24 cellular contexts compared by ENCODE assay signal in the genomic region with DNA sequence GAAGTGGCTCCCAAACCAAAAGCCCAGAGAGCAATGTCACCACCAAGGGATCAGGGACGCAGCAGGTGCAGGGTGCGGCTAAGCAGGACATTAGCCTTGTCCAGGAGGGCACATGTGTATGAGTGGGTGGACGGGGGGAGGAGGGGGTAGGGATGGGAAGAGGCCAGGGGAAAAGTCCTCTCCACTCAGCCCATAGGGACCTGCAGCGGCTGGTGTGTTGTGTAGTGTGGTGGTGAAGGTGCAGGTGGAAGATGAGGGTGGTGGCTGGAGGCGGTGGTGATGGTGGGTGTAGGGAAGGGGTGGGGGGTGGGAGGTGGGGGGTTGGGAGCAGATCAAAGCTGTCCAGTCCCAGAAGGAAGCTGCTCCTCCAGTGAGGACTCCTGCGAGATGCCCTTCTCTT.
"Had no signal": no experiment of that assay in that cellular context is flagged by ENCODE, and none has a peak within 500 bp of the region (broad histone marks: within the 10 kb centered on the region; RNA-seq: fewer than 3 reads in every experiment).

No MANE protein-coding gene starts in this region.

- H3K79me2 ChIP-seq: parathyroid adenoma had no signal

- H2AFZ ChIP-seq: parathyroid adenoma had no signal

- H3K27ac Mint-ChIP-seq: progenitor cell of endocrine pancreas; stimulated activated effector memory CD8-positive, alpha-beta T cell treated with anti-CD3 and anti-CD28 coated beads, Interleukin-12 subunit alpha, Interleukin-12 subunit beta, amount 100 ng/mL, for 72 hours; type B pancreatic cell had no signal

- FAIRE-seq: colon, endothelial cell of umbilical vein, islet of Langerhans had no signal

- ATAC-seq: foreskin keratinocyte; left cardiac atrium; lower lobe of right lung; natural killer cell; stimulated activated effector memory CD8-positive, alpha-beta T cell treated with anti-CD3 and anti-CD28 coated beads, Interleukin-12 subunit alpha, Interleukin-12 subunit beta, amount 100 ng/mL, for 72 hours; stimulated activated naive CD8-positive, alpha-beta T cell treated with anti-CD3 and anti-CD28 coated beads, Interleukin-15, Interleukin-2, amounts not matched to agents 100 U/mL and 50 U/mL, for 24 hours had no signal

- H3K27me3 ChIP-seq: esophagus muscularis mucosa, foreskin keratinocyte, sigmoid colon, testis, tibial artery had no signal

- H3K9ac ChIP-seq: parathyroid adenoma had no signal

- H3K4me3 Mint-ChIP-seq: natural killer cell; stimulated activated effector memory CD8-positive, alpha-beta T cell treated with anti-CD3 and anti-CD28 coated beads, Interleukin-12 subunit alpha, Interleukin-12 subunit beta, amount 100 ng/mL, for 72 hours; type B pancreatic cell had no signal

- H3K36me3 ChIP-seq: esophagus muscularis mucosa, heart right ventricle, lower lobe of right lung, neutrophil, sigmoid colon, tibial artery had no signal

- DNase-seq: dermis blood vessel endothelial cell; effector memory CD4-positive, alpha-beta T cell; foreskin keratinocyte; glutamatergic neuron; hippocampal formation; lower lobe of right lung; natural killer cell; sigmoid colon; stimulated activated CD4-positive, alpha-beta T cell treated with anti-CD3 and anti-CD28 coated beads, Interleukin-2, amount 100 ng/mL, for 24 hours; stimulated activated CD4-positive, alpha-beta T cell treated with anti-CD3 and anti-CD28 coated beads, Interleukin-4, amount 100 ng/mL, for 24 hours; stimulated activated naive CD8-positive, alpha-beta T cell treated with anti-CD3 and anti-CD28 coated beads, Interleukin-15, Interleukin-2, amounts not matched to agents 100 U/mL and 50 U/mL, for 24 hours; testis; tibial artery had no signal

- H3K4me1 ChIP-seq: foreskin keratinocyte, parathyroid adenoma had no signal

- H3K36me3 Mint-ChIP-seq: natural killer cell, type B pancreatic cell had no signal

- H3K4me3 ChIP-seq: esophagus muscularis mucosa, lower lobe of right lung, sigmoid colon, testis, tibial artery had no signal

- H3K9me3 Mint-ChIP-seq: natural killer cell; stimulated activated effector memory CD8-positive, alpha-beta T cell treated with anti-CD3 and anti-CD28 coated beads, Interleukin-12 subunit alpha, Interleukin-12 subunit beta, amount 100 ng/mL, for 72 hours; type B pancreatic cell had no signal

- H3K9me3 ChIP-seq: esophagus muscularis mucosa, heart right ventricle, lower lobe of right lung, neutrophil, sigmoid colon, testis, tibial artery had no signal

- H3K27ac ChIP-seq: esophagus muscularis mucosa, foreskin keratinocyte, lower lobe of right lung, neutrophil, parathyroid adenoma, sigmoid colon, testis had no signal
